ENCODE assay signal across 1 cellular context in the genomic region with DNA sequence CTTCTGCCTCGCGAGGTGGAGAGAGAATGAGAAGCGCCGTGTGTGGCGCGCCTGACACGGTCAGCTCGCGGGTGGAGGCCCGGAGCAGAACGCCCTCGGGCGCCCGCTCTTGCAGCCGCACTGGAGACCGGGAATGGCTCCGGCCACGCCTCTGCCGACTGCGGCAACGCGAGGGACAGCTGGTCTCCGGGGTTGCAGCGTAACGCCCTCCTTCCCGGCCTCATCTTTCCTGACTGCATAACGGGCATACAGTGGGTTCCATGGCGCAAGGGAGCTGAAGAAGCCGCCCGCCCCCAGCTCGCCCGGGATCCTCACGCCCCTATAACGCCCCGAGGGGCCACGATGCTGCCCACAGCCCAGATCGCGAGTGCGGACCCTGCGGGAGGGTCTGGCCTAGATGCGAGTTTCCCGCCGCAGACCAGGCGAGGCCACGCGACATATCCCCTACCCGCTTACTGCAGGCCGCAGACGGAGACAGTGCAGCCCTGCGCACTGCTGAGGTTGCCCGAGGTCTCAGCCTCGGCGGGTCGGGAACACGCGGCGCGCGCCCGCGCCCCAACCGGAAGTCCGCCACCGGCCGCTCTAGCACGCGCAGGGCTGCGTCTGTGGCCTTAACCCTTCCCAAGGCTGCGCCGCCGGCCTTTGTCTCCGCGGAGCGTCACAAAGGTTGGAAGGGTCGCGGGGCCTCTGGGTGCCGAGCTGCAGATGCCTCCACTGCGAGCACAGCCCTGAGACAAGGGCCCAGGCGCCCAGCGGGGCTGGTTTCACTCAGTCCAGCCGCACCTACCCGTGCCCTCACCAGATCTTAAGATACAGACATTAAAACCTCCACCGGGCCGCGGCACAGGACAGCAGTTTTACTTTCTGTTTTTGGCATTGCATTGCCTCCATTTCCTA.
TF ChIP-seq lines count a peak whose summit lies in the region.

No MANE protein-coding gene starts in this region.

TF ChIP-seq in K562, 482 proteins besides CTCF, POLR2A, EP300 and RAD21 (continued from another document and continues in another):
- TF ChIP-seq FOS (IDR thresholded peaks at IDR 0.05; ENCODE audit: extremely low read depth, insufficient read length) (no peak), BHLHE40 (IDR thresholded peaks at IDR 0.05; ENCODE audit: low read length) (peak; percentile 66), RBM25 (IDR thresholded peaks at IDR 0.05; ENCODE audit: low read depth, low read length, severe bottlenecking) (peak; percentile 10), NCOA2 (IDR thresholded peaks at IDR 0.05; ENCODE audit: partially characterized antibody in 2 of 2) (no peak), MCM3 (IDR thresholded peaks at IDR 0.05) (no peak), TBP (optimal IDR thresholded peaks at IDR 0.05; ENCODE audit: low read depth, low read length) (peak; percentile 76), RBM14 (IDR thresholded peaks at IDR 0.05; ENCODE audit: borderline replicate concordance, insufficient read depth, low read depth, low read length) (0 out of 2 replicates have a peak, but pooled peaks have one; percentile 24), TCF7 (IDR thresholded peaks at IDR 0.05; ENCODE audit: borderline replicate concordance) (no peak)
- TF ChIP-seq, protein P1, sequence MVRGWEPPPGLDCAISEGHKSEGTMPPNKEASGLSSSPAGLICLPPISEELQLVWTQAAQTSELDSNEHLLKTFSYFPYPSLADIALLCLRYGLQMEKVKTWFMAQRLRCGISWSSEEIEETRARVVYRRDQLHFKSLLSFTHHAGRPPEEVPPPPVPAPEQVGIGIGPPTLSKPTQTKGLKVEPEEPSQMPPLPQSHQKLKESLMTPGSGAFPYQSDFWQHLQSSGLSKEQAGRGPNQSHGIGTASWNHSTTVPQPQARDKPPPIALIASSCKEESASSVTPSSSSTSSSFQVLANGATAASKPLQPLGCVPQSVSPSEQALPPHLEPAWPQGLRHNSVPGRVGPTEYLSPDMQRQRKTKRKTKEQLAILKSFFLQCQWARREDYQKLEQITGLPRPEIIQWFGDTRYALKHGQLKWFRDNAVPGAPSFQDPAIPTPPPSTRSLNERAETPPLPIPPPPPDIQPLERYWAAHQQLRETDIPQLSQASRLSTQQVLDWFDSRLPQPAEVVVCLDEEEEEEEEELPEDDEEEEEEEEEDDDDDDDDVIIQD (CRISPR knock-in tag; IDR thresholded peaks at IDR 0.05): no peak
- TF ChIP-seq, protein P2, sequence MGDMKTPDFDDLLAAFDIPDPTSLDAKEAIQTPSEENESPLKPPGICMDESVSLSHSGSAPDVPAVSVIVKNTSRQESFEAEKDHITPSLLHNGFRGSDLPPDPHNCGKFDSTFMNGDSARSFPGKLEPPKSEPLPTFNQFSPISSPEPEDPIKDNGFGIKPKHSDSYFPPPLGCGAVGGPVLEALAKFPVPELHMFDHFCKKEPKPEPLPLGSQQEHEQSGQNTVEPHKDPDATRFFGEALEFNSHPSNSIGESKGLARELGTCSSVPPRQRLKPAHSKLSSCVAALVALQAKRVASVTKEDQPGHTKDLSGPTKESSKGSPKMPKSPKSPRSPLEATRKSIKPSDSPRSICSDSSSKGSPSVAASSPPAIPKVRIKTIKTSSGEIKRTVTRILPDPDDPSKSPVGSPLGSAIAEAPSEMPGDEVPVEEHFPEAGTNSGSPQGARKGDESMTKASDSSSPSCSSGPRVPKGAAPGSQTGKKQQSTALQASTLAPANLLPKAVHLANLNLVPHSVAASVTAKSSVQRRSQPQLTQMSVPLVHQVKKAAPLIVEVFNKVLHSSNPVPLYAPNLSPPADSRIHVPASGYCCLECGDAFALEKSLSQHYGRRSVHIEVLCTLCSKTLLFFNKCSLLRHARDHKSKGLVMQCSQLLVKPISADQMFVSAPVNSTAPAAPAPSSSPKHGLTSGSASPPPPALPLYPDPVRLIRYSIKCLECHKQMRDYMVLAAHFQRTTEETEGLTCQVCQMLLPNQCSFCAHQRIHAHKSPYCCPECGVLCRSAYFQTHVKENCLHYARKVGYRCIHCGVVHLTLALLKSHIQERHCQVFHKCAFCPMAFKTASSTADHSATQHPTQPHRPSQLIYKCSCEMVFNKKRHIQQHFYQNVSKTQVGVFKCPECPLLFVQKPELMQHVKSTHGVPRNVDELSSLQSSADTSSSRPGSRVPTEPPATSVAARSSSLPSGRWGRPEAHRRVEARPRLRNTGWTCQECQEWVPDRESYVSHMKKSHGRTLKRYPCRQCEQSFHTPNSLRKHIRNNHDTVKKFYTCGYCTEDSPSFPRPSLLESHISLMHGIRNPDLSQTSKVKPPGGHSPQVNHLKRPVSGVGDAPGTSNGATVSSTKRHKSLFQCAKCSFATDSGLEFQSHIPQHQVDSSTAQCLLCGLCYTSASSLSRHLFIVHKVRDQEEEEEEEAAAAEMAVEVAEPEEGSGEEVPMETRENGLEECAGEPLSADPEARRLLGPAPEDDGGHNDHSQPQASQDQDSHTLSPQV (IDR thresholded peaks at IDR 0.05): no peak; the same call in none of the 2 replicates
- TF ChIP-seq, protein P3, sequence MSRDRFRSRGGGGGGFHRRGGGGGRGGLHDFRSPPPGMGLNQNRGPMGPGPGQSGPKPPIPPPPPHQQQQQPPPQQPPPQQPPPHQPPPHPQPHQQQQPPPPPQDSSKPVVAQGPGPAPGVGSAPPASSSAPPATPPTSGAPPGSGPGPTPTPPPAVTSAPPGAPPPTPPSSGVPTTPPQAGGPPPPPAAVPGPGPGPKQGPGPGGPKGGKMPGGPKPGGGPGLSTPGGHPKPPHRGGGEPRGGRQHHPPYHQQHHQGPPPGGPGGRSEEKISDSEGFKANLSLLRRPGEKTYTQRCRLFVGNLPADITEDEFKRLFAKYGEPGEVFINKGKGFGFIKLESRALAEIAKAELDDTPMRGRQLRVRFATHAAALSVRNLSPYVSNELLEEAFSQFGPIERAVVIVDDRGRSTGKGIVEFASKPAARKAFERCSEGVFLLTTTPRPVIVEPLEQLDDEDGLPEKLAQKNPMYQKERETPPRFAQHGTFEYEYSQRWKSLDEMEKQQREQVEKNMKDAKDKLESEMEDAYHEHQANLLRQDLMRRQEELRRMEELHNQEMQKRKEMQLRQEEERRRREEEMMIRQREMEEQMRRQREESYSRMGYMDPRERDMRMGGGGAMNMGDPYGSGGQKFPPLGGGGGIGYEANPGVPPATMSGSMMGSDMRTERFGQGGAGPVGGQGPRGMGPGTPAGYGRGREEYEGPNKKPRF (IDR thresholded peaks at IDR 0.05; ENCODE audit: low read depth, low read length): no peak
- TF ChIP-seq, protein P4, sequence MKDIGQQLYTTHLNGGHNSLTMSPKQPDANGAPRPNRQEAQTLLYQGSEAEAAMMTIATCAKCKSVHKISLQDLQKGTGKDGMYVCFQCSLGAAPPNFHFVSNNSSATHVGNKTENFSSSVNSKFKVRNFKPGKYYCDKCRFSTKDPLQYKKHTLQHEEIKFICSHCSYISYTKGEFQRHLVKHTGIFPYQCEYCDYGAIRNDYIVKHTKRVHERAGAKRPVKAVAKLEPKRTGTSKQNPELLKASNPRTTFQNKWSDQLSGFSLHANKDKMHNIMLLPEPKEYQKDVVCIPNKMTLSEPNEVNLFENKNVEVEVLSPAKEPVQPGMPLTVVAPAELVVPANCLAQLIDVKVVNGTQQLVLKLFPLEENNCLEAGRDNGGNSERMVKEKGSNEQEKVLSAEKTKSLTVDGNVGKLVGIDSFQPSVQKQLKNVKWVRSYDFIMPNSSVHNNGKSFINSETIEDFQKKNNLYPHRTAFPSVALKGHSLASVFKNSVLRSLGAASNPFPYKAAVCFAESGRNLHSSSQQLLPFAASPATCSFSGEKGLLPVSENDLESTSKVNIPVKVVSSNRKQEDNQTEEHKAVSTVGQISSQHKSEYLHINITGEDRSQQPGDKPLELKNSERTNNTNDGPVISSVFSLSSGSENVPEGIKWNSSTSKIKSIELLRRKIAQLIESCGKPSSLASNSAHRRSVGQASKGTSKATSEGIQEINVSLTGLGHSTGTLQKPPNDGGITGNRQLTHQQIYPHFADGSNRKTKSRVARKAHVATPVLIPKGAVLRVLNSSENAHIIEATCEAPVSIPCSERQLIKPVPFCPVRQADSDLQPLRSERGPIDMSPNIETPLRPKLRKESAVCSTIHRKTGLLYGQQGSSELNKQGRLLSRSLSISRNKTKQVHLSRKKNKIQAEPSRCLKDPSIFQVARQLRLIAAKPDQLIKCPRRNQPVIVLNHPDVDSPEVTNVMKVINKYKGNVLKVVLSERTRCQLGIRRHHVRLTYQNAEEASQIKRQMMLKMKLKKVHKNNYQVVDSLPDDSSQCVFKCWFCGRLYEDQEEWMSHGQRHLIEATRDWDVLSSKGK (CRISPR knock-in tag; IDR thresholded peaks at IDR 0.05): no peak
- TF ChIP-seq, protein P5, sequence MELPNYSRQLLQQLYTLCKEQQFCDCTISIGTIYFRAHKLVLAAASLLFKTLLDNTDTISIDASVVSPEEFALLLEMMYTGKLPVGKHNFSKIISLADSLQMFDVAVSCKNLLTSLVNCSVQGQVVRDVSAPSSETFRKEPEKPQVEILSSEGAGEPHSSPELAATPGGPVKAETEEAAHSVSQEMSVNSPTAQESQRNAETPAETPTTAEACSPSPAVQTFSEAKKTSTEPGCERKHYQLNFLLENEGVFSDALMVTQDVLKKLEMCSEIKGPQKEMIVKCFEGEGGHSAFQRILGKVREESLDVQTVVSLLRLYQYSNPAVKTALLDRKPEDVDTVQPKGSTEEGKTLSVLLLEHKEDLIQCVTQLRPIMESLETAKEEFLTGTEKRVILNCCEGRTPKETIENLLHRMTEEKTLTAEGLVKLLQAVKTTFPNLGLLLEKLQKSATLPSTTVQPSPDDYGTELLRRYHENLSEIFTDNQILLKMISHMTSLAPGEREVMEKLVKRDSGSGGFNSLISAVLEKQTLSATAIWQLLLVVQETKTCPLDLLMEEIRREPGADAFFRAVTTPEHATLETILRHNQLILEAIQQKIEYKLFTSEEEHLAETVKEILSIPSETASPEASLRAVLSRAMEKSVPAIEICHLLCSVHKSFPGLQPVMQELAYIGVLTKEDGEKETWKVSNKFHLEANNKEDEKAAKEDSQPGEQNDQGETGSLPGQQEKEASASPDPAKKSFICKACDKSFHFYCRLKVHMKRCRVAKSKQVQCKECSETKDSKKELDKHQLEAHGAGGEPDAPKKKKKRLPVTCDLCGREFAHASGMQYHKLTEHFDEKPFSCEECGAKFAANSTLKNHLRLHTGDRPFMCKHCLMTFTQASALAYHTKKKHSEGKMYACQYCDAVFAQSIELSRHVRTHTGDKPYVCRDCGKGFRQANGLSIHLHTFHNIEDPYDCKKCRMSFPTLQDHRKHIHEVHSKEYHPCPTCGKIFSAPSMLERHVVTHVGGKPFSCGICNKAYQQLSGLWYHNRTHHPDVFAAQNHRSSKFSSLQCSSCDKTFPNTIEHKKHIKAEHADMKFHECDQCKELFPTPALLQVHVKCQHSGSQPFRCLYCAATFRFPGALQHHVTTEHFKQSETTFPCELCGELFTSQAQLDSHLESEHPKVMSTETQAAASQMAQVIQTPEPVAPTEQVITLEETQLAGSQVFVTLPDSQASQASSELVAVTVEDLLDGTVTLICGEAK (IDR thresholded peaks at IDR 0.05): peak; percentile 91
- TF ChIP-seq, protein P5 (CRISPR knock-in tag; IDR thresholded peaks at IDR 0.05): no peak; the same call in 1 of the 2 replicates
- TF ChIP-seq, protein P6, sequence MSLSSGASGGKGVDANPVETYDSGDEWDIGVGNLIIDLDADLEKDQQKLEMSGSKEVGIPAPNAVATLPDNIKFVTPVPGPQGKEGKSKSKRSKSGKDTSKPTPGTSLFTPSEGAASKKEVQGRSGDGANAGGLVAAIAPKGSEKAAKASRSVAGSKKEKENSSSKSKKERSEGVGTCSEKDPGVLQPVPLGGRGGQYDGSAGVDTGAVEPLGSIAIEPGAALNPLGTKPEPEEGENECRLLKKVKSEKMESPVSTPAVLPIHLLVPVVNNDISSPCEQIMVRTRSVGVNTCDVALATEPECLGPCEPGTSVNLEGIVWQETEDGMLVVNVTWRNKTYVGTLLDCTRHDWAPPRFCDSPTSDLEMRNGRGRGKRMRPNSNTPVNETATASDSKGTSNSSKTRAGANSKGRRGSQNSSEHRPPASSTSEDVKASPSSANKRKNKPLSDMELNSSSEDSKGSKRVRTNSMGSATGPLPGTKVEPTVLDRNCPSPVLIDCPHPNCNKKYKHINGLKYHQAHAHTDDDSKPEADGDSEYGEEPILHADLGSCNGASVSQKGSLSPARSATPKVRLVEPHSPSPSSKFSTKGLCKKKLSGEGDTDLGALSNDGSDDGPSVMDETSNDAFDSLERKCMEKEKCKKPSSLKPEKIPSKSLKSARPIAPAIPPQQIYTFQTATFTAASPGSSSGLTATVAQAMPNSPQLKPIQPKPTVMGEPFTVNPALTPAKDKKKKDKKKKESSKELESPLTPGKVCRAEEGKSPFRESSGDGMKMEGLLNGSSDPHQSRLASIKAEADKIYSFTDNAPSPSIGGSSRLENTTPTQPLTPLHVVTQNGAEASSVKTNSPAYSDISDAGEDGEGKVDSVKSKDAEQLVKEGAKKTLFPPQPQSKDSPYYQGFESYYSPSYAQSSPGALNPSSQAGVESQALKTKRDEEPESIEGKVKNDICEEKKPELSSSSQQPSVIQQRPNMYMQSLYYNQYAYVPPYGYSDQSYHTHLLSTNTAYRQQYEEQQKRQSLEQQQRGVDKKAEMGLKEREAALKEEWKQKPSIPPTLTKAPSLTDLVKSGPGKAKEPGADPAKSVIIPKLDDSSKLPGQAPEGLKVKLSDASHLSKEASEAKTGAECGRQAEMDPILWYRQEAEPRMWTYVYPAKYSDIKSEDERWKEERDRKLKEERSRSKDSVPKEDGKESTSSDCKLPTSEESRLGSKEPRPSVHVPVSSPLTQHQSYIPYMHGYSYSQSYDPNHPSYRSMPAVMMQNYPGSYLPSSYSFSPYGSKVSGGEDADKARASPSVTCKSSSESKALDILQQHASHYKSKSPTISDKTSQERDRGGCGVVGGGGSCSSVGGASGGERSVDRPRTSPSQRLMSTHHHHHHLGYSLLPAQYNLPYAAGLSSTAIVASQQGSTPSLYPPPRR (CRISPR knock-in tag; IDR thresholded peaks at IDR 0.05; ENCODE audit: borderline replicate concordance): peak; percentile 79; the same call in 1 of the 2 replicates
